Comparison of ENCODE assay signal across 33 cellular contexts in genomic region chr19:3533563-3534216, GRCh38. TPM values are rescaled to one million over a fixed set of nuclear protein-coding genes. Genes with fewer than 3 reads are reported as not detected.
"Had no signal": no experiment of that assay in that cellular context is flagged by ENCODE, and none has a peak within 500 bp of the region (broad histone marks: within the 10 kb centered on the region; RNA-seq: fewer than 3 reads in every experiment).

No MANE protein-coding gene starts in this region.

- H3K9ac ChIP-seq: neural progenitor cell had no signal

- FAIRE-seq: endothelial cell of umbilical vein, kidney had no signal

- H2AFZ ChIP-seq: hepatocyte, neural progenitor cell had no signal

- H3K4me1 ChIP-seq: foreskin keratinocyte, left lung, neural progenitor cell, prostate gland had no signal

- H3K9me3 ChIP-seq: esophagus muscularis mucosa, gastroesophageal sphincter, heart left ventricle, left lung, prostate gland, right atrium auricular region, sigmoid colon, stomach, tibial artery had no signal

- ATAC-seq: foreskin keratinocyte; gastroesophageal sphincter; heart left ventricle; left lung; stimulated activated effector memory CD8-positive, alpha-beta T cell treated with anti-CD3 and anti-CD28 coated beads, Interleukin-12 subunit alpha, Interleukin-12 subunit beta, amount 100 ng/mL, for 72 hours had no signal

- H3K4me1 Mint-ChIP-seq: endodermal cell, nephron had no signal

- H3K27me3 ChIP-seq: dorsolateral prefrontal cortex, esophagus muscularis mucosa, foreskin keratinocyte, gastroesophageal sphincter, heart left ventricle, hepatocyte, left lung, neural progenitor cell, right atrium auricular region, sigmoid colon, stomach, tibial artery had no signal

- H3K27ac Mint-ChIP-seq: endodermal cell; nephron; neural progenitor cell; stimulated activated effector memory CD8-positive, alpha-beta T cell treated with anti-CD3 and anti-CD28 coated beads, Interleukin-12 subunit alpha, Interleukin-12 subunit beta, amount 100 ng/mL, for 72 hours; type B pancreatic cell had no signal

- H3K27ac ChIP-seq: esophagus muscularis mucosa, foreskin keratinocyte, gastroesophageal sphincter, heart left ventricle, hepatocyte, left lung, neural progenitor cell, prostate gland, right atrium auricular region, sigmoid colon, stomach, tibial artery had no signal

- H3K79me2 ChIP-seq: hepatocyte had no signal

- H3K27me3 Mint-ChIP-seq: naive thymus-derived CD4-positive, alpha-beta T cell; type B pancreatic cell had no signal

- H3K4me2 ChIP-seq: hepatocyte, neural progenitor cell had no signal

- DNase-seq: dorsolateral prefrontal cortex; effector CD4-positive, alpha-beta T cell; endodermal cell; foreskin keratinocyte; heart left ventricle; kidney; left lung; mammary epithelial cell; mesendoderm; midbrain; naive thymus-derived CD4-positive, alpha-beta T cell; sigmoid colon; stimulated activated CD4-positive, alpha-beta T cell treated with anti-CD3 and anti-CD28 coated beads, Interleukin-2, amount 100 ng/mL, for 24 hours; stimulated activated CD4-positive, alpha-beta T cell treated with anti-CD3 and anti-CD28 coated beads, Interleukin-4, amount 100 ng/mL, for 24 hours; stimulated activated naive CD4-positive, alpha-beta T cell treated with Interleukin-2 at 50 U/mL for 16 hours; stomach; tibial artery had no signal

- H3K4me3 ChIP-seq: dorsolateral prefrontal cortex, esophagus muscularis mucosa, gastroesophageal sphincter, heart left ventricle, hepatocyte, left lung, neural progenitor cell, prostate gland, right atrium auricular region, sigmoid colon, stomach, tibial artery had no signal

- H3K36me3 ChIP-seq: neural progenitor cell had no signal

- H3K9me3 Mint-ChIP-seq: endodermal cell; nephron; neural progenitor cell; stimulated activated effector memory CD8-positive, alpha-beta T cell treated with anti-CD3 and anti-CD28 coated beads, Interleukin-12 subunit alpha, Interleukin-12 subunit beta, amount 100 ng/mL, for 72 hours; type B pancreatic cell had no signal

- H3K4me3 Mint-ChIP-seq: endodermal cell; naive thymus-derived CD4-positive, alpha-beta T cell; nephron; neural progenitor cell; stimulated activated effector memory CD8-positive, alpha-beta T cell treated with anti-CD3 and anti-CD28 coated beads, Interleukin-12 subunit alpha, Interleukin-12 subunit beta, amount 100 ng/mL, for 72 hours; type B pancreatic cell had no signal

RNA-seq across cellular contexts. Expression of gene TEKTIP1, which starts 5.3 kb away (rescaled TPM):
- total RNA-seq: epithelial cell of proximal tubule, esophagus muscularis mucosa, fibroblast of lung, foreskin keratinocyte, gastroesophageal sphincter, hepatocyte, osteoblast, right atrium auricular region, skeletal muscle tissue, stomach, temporal lobe, urinary bladder had no signal
- polyA plus RNA-seq: endothelial cell of umbilical vein; fibroblast of lung; foreskin keratinocyte; heart left ventricle; mammary epithelial cell; naive thymus-derived CD4-positive, alpha-beta T cell had no signal
